Comparison of ENCODE assay signal across 20 cellular contexts in genomic region chr2:9710311-9710710, GRCh38.
DNase-seq lines count a peak whose midpoint lies in the region; ATAC-seq and TF ChIP-seq lines count a peak whose summit lies in the region.
"Had no signal": no experiment of that assay in that cellular context is flagged by ENCODE, and none has a peak within 500 bp of the region (broad histone marks: within the 10 kb centered on the region; RNA-seq: fewer than 3 reads in every experiment).

No MANE protein-coding gene starts in this region.

- no peak for ATAC-seq in T-helper 17 cell
- peak; percentile 17 for ATAC-seq in stimulated activated effector memory CD8-positive, alpha-beta T cell treated with anti-CD3 and anti-CD28 coated beads, Interleukin-12 subunit alpha, Interleukin-12 subunit beta, amount 100 ng/mL, for 72 hours
- ATAC-seq: activated naive CD8-positive, alpha-beta T cell treated with anti-CD3 and anti-CD28 coated beads, Interleukin-2, amount 50 U/mL, for 24 hours; gastrocnemius medialis; left colon had no signal

- no peaks in the 10 kb centered on the region for H3K9me2 ChIP-seq in OCI-LY7 (ENCODE audit: insufficient read depth, low read length)

- dilution Hi-C loops in mammary epithelial cell (cut with HindIII; ENCODE audit: low sequenced_read_pairs), result loop anchor here (5.0 kb wide), 1 partner anchor 48 kb away; no protein-coding TSS in a partner anchor

- H3K36me3 ChIP-seq in mammary epithelial cell (ENCODE audit: insufficient read depth, low read length) (no peaks in the 10 kb centered on the region), OCI-LY7 (ENCODE audit: insufficient read depth, low read length) (no peaks in the 10 kb centered on the region)
- H3K36me3 ChIP-seq: brain microvascular endothelial cell, gastrocnemius medialis, SJSA1, tibial nerve had no signal

- H3K4me3 ChIP-seq in mammary epithelial cell (replicated peaks in 1 of 3; ENCODE audit: insufficient read depth in 1 of 3, low read depth in 2 of 3, low read length in 3 of 3) (no peak overlapping the region), OCI-LY7 (ENCODE audit: low read depth, low read length, poor library complexity, severe bottlenecking) (no peak overlapping the region)
- H3K4me3 ChIP-seq: gastrocnemius medialis, SJSA1, tibial nerve had no signal

- no peak overlapping the region for H3K4me2 ChIP-seq in mammary epithelial cell (ENCODE audit: insufficient read depth, low read depth, low read length)
- H3K4me2 ChIP-seq in OCI-LY7 (ENCODE audit: low read length), result no peak overlapping the region

- H3K4me1 ChIP-seq in mammary epithelial cell (ENCODE audit: insufficient read depth, low read length) (peaks cover 6% of the 10 kb centered on the region), OCI-LY7 (ENCODE audit: insufficient read depth, low read length, poor library complexity, severe bottlenecking) (no peaks in the 10 kb centered on the region)
- H3K4me1 ChIP-seq: gastrocnemius medialis, tibial nerve had no signal

- H3K9me3 Mint-ChIP-seq in stimulated activated effector memory CD8-positive, alpha-beta T cell treated with anti-CD3 and anti-CD28 coated beads, Interleukin-12 subunit alpha, Interleukin-12 subunit beta, amount 100 ng/mL, for 72 hours, result no peaks in the 10 kb centered on the region
- H3K9me3 Mint-ChIP-seq: activated B cell treated with CpG ODN at 0.5 μM for 24 hours; activated naive CD8-positive, alpha-beta T cell treated with anti-CD3 and anti-CD28 coated beads, Interleukin-2, amount 50 U/mL, for 24 hours; stimulated activated naive B cell treated with anti-CD40 and anti-IgM and Interleukin-4, amounts not matched to agents 10 μg/mL and 1 μg/mL and 100 μg/mL, for 72 hours had no signal

- POLR2A ChIA-PET in OCI-LY7 (lab: Charles Lee), result no interaction called here

- TF ChIP-seq CTCF in mammary epithelial cell (conservative IDR thresholded peaks at IDR 0.05 in 1 of 2, IDR thresholded peaks at IDR 0.05 in 1 of 2; ENCODE audit: extremely low read depth in 1 of 2, insufficient read depth in 1 of 2, low read depth in 1 of 2, low read length in 2 of 2) (no peak), OCI-LY7 (conservative IDR thresholded peaks at IDR 0.05; ENCODE audit: low read length) (no peak)

- no peaks in the 10 kb centered on the region for H3K79me2 ChIP-seq in mammary epithelial cell (ENCODE audit: insufficient read depth, low read length)
- no peaks in the 10 kb centered on the region for H3K79me2 ChIP-seq in OCI-LY7 (ENCODE audit: insufficient read depth, low read depth, low read length)

- H3K4me3 Mint-ChIP-seq in T-helper 17 cell, result no peak overlapping the region
- no peak overlapping the region for H3K4me3 Mint-ChIP-seq in stimulated activated effector memory CD8-positive, alpha-beta T cell treated with anti-CD3 and anti-CD28 coated beads, Interleukin-12 subunit alpha, Interleukin-12 subunit beta, amount 100 ng/mL, for 72 hours
- H3K4me3 Mint-ChIP-seq: activated B cell treated with CpG ODN at 0.5 μM for 24 hours; activated naive CD8-positive, alpha-beta T cell treated with anti-CD3 and anti-CD28 coated beads, Interleukin-2, amount 50 U/mL, for 24 hours; nephron progenitor cell; stimulated activated naive B cell treated with anti-CD40 and anti-IgM and Interleukin-4, amounts not matched to agents 10 μg/mL and 1 μg/mL and 100 μg/mL, for 72 hours had no signal

- in situ Hi-C loops in mammary epithelial cell (cut with MboI; ENCODE audit: low sequenced_read_pairs in 2 of 2), result no loop called here

- no peaks in the 10 kb centered on the region for H4K20me1 ChIP-seq in mammary epithelial cell (ENCODE audit: insufficient read depth, low read length)
- no peaks in the 10 kb centered on the region for H4K20me1 ChIP-seq in OCI-LY7 (ENCODE audit: insufficient read depth, low read length)

- BruUV-seq in mammary epithelial cell (replicated peaks; lab: Mats Ljungman, UMichigan), result no TSS peak
- BruUV-seq in OCI-LY7 (replicated peaks; lab: Mats Ljungman, UMichigan), result no TSS peak

- DNase-seq in stimulated activated CD4-positive, alpha-beta T cell treated with anti-CD3 and anti-CD28 coated beads, Interleukin-15, amount 100 ng/mL, for 24 hours, result peak; percentile 65
- DNase-seq in stimulated activated CD4-positive, alpha-beta T cell treated with anti-CD3 and anti-CD28 coated beads, Interleukin-2, amount 100 ng/mL, for 48 hours, result no peak
- DNase-seq in T-helper 17 cell (no peak), mammary epithelial cell (peak; percentile 84), nucleus accumbens (lab: John Stamatoyannopoulos, UW) (no peak), OCI-LY7 (ENCODE audit: low spot score) (no peak)
- no peak for DNase-seq in stimulated activated effector memory CD8-positive, alpha-beta T cell treated with anti-CD3 and anti-CD28 coated beads, Interleukin-12 subunit alpha, Interleukin-12 subunit beta, amount 100 ng/mL, for 72 hours (ENCODE audit: low spot score in 2 of 2)
- DNase-seq: activated B cell treated with CpG ODN at 0.5 μM for 24 hours; activated naive CD8-positive, alpha-beta T cell treated with anti-CD3 and anti-CD28 coated beads, Interleukin-2, amount 50 U/mL, for 24 hours; brain microvascular endothelial cell; dermis blood vessel endothelial cell; DMS79 treated with DMSO at 0.1 percent for 48 hours; gastrocnemius medialis; left colon; midbrain; NCI-H1436 treated with DMSO at 0.1 percent for 48 hours; nephron progenitor cell; stimulated activated naive B cell treated with anti-CD40 and anti-IgM and Interleukin-4, amounts not matched to agents 10 μg/mL and 1 μg/mL and 100 μg/mL, for 72 hours had no signal

- 50% methylated on average over 4 of the region's 7 CpGs for WGBS in mammary epithelial cell (ENCODE audit: low coverage, missing lambda C conversion rate)

- intact Hi-C loops in mammary epithelial cell (cut with micrococcal nuclease), result no loop called here
- intact Hi-C loops in OCI-LY7 (cut with micrococcal nuclease; ENCODE audit: unreplicated experiment), result no loop called here

- H3K27me3 Mint-ChIP-seq in T-helper 17 cell, result no peaks in the 10 kb centered on the region
- H3K27me3 Mint-ChIP-seq: activated naive CD8-positive, alpha-beta T cell treated with anti-CD3 and anti-CD28 coated beads, Interleukin-2, amount 50 U/mL, for 24 hours had no signal

- no peaks in the 10 kb centered on the region for H3K36me3 Mint-ChIP-seq in T-helper 17 cell (ENCODE audit: low read depth)
- H3K36me3 Mint-ChIP-seq in stimulated activated effector memory CD8-positive, alpha-beta T cell treated with anti-CD3 and anti-CD28 coated beads, Interleukin-12 subunit alpha, Interleukin-12 subunit beta, amount 100 ng/mL, for 72 hours, result peaks cover 9% of the 10 kb centered on the region
- H3K36me3 Mint-ChIP-seq: stimulated activated naive B cell treated with anti-CD40 and anti-IgM and Interleukin-4, amounts not matched to agents 10 μg/mL and 1 μg/mL and 100 μg/mL, for 72 hours had no signal

- H3K9ac ChIP-seq in mammary epithelial cell (ENCODE audit: insufficient read depth, low read length), result no peak overlapping the region

- H3K9me3 ChIP-seq in T-helper 17 cell (ENCODE audit: control insufficient read depth, low read length, poor library complexity, severe bottlenecking) (no peaks in the 10 kb centered on the region), mammary epithelial cell (replicated peaks; ENCODE audit: insufficient read depth, low read length) (no peaks in the 10 kb centered on the region), OCI-LY7 (ENCODE audit: low read length) (no peaks in the 10 kb centered on the region)
- H3K9me3 ChIP-seq: gastrocnemius medialis, SJSA1 had no signal

- H3K27ac ChIP-seq in mammary epithelial cell (ENCODE audit: insufficient read depth, low read depth, low read length), result no peak overlapping the region
- no peak overlapping the region for H3K27ac ChIP-seq in OCI-LY7 (ENCODE audit: low read depth, low read length, poor library complexity, severe bottlenecking)
- H3K27ac ChIP-seq: brain microvascular endothelial cell, gastrocnemius medialis, SJSA1, tibial nerve had no signal

- H3K4me1 Mint-ChIP-seq in T-helper 17 cell, result peaks cover 22% of the 10 kb centered on the region
- peaks cover 64% of the 10 kb centered on the region for H3K4me1 Mint-ChIP-seq in stimulated activated effector memory CD8-positive, alpha-beta T cell treated with anti-CD3 and anti-CD28 coated beads, Interleukin-12 subunit alpha, Interleukin-12 subunit beta, amount 100 ng/mL, for 72 hours
- H3K4me1 Mint-ChIP-seq: activated B cell treated with CpG ODN at 0.5 μM for 24 hours had no signal

- CTCF ChIA-PET in mammary epithelial cell (lab: Charles Lee; ENCODE audit: low non-redundant PET), result no interaction called here
- CTCF ChIA-PET in OCI-LY7 (lab: Charles Lee; ENCODE audit: unreplicated experiment), result no interaction called here

- H3K27me3 ChIP-seq in mammary epithelial cell (ENCODE audit: insufficient read depth, low read length), result no peaks in the 10 kb centered on the region
- H3K27me3 ChIP-seq: brain microvascular endothelial cell, gastrocnemius medialis, SJSA1, tibial nerve had no signal

- peak overlapping the region; percentile 68 for H3K27ac Mint-ChIP-seq in T-helper 17 cell
- H3K27ac Mint-ChIP-seq in stimulated activated effector memory CD8-positive, alpha-beta T cell treated with anti-CD3 and anti-CD28 coated beads, Interleukin-12 subunit alpha, Interleukin-12 subunit beta, amount 100 ng/mL, for 72 hours, result no peak overlapping the region
- H3K27ac Mint-ChIP-seq: activated B cell treated with CpG ODN at 0.5 μM for 24 hours; activated naive CD8-positive, alpha-beta T cell treated with anti-CD3 and anti-CD28 coated beads, Interleukin-2, amount 50 U/mL, for 24 hours; stimulated activated naive B cell treated with anti-CD40 and anti-IgM and Interleukin-4, amounts not matched to agents 10 μg/mL and 1 μg/mL and 100 μg/mL, for 72 hours had no signal

- H2AFZ ChIP-seq in mammary epithelial cell (ENCODE audit: low read depth, low read length) (no peak overlapping the region), OCI-LY7 (ENCODE audit: low read length) (no peak overlapping the region)

Comparison
In these comparisons a context has a peak if more than half of its experiments do, and no peak if none do; other contexts are left out.
1. DNase-seq: peak in stimulated activated CD4-positive, alpha-beta T cell treated with anti-CD3 and anti-CD28 coated beads, Interleukin-15, amount 100 ng/mL, for 24 hours (single experiment) and mammary epithelial cell (single experiment); none in stimulated activated CD4-positive, alpha-beta T cell treated with anti-CD3 and anti-CD28 coated beads, Interleukin-2, amount 100 ng/mL, for 48 hours (0 of 2), T-helper 17 cell (0 of 3), stimulated activated effector memory CD8-positive, alpha-beta T cell treated with anti-CD3 and anti-CD28 coated beads, Interleukin-12 subunit alpha, Interleukin-12 subunit beta, amount 100 ng/mL, for 72 hours (0 of 2), nucleus accumbens (0 of 56) and OCI-LY7 (single experiment).